8 cellular contexts compared by ENCODE assay signal in the genomic region with DNA sequence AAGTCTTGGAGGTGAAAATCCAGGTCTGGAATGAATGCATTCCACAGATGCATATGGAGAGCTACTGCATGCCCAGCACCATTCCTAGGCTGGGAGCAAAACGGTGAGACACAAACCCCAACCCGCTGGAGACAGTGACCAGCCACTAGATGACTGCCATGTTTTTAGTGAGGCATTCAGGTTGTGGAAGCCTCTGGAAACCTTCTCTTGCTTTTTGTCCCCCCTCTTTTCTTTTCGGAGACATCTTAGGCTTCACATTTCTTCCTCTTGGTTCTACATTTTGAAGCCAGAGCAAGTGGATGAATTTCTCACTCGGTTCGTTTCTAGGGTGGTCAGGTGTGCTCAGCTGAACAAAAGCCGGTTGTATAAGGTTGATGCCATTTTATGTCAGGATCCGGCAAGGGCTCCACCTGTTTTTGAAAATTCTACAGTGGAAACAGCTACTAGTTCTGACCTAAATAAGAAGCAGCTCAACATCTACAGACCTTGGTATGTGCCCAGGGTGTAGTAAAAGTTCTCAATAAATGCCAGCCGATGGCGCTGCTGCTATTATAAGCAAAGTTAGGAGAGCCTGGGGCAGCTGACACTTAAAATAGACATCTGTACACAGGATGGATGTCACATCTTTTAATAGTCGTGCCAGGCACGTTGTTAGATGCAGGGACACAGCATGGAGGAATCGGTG. TPM values are rescaled to one million over a fixed set of nuclear protein-coding genes. Genes with fewer than 3 reads are reported as not detected.
DNase-seq lines count a peak whose midpoint lies in the region; ATAC-seq and TF ChIP-seq lines count a peak whose summit lies in the region.

No MANE protein-coding gene starts in this region.

- H3K27me3 ChIP-seq in SK-N-SH (ENCODE audit: insufficient read depth) (no peaks in the 10 kb centered on the region), foreskin keratinocyte (no peaks in the 10 kb centered on the region), ovary (no peaks in the 10 kb centered on the region)

- H3K27ac ChIP-seq in SK-N-SH (ENCODE audit: low read depth in 2 of 2, low read length in 1 of 2) = peak overlapping the region; percentile 70 to 90
- no peak overlapping the region for H3K27ac ChIP-seq in foreskin keratinocyte
- H3K27ac ChIP-seq in ovary = peak overlapping the region; percentile 5 to 30

- H3K4me1 ChIP-seq in SK-N-SH (ENCODE audit: control insufficient read depth in 1 of 2, insufficient read depth in 2 of 2, low read depth in 1 of 2, low read length in 1 of 2) (peaks cover 5 to 26% of the 10 kb centered on the region in 2 experiments; a peak in 3 of 4 replicates), foreskin keratinocyte (no peaks in the 10 kb centered on the region), ovary (ENCODE audit: insufficient read depth) (peaks cover 13% of the 10 kb centered on the region)

- TF ChIP-seq EP300 in SK-N-SH (IDR thresholded peaks at IDR 0.05; ENCODE audit: borderline replicate concordance in 1 of 2, low read depth in 1 of 2, low read length in 1 of 2) = no peak
- TF ChIP-seq EP300 in ovary (IDR thresholded peaks at IDR 0.05) = no peak

- H3K9me3 Mint-ChIP-seq in activated B cell treated with CpG ODN at 0.5 μM for 24 hours = no peaks in the 10 kb centered on the region

- peak overlapping the region; percentile 96 for H3K4me3 Mint-ChIP-seq in activated B cell treated with CpG ODN at 0.5 μM for 24 hours

- WGBS in SK-N-SH (ENCODE audit: low lambda C conversion rate) = 60% methylated on average over 12 of the region's 12 CpGs
- WGBS in ovary, 3 donors = 51 to 60% (median 56%) methylated on average over 12 of the region's 12 CpGs

- peaks cover 16% of the 10 kb centered on the region for H3F3A ChIP-seq in SK-N-SH (replicated peaks; ENCODE audit: insufficient read depth)

- H2AFZ ChIP-seq in SK-N-SH (ENCODE audit: low read depth) = peak overlapping the region; percentile 79

- H3K4me3 ChIP-seq in SK-N-SH (ENCODE audit: low read depth in 2 of 2, low read length in 1 of 2) (peak overlapping the region; percentile 59 to 62), ovary (no peak overlapping the region)

- peaks cover 13% of the 10 kb centered on the region for H3K36me3 Mint-ChIP-seq in activated B cell treated with CpG ODN at 0.5 μM for 24 hours (ENCODE audit: low read depth)

- intact Hi-C loops in activated B cell treated with CpG ODN at 0.5 μM for 24 hours (cut with micrococcal nuclease) = loop anchor here (1.0 to 10.0 kb wide), 7 partner anchors 13 to 1940 kb away; a partner anchor contains a TSS
- intact Hi-C loops in ovary (cut with DNase I) = loop anchor here in 1 of 4 donors (2.0 to 10.0 kb wide), 2 partner anchors 223 to 353 kb away; a partner anchor contains a TSS

- no peak; the same call in 1 of the 2 replicates for TF ChIP-seq CTCF in SK-N-SH (IDR thresholded peaks at IDR 0.05)
- no peak for TF ChIP-seq CTCF in activated B cell treated with CpG ODN at 0.5 μM for 24 hours (IDR thresholded peaks at IDR 0.05)
- peak; percentile 47 for TF ChIP-seq CTCF in foreskin keratinocyte (conservative IDR thresholded peaks at IDR 0.05)
- no peak for TF ChIP-seq CTCF in ovary (IDR thresholded peaks at IDR 0.05)

- CTCF ChIA-PET in SK-N-SH (lab: Yijun Ruan, JAX) = interaction anchor here (0.6 to 7.4 kb wide), 22 partner anchors 13 to 1642 kb away, joined by 3 to 65 read pairs (median 3); a partner anchor contains a TSS
- CTCF ChIA-PET in activated B cell treated with CpG ODN at 0.5 μM for 24 hours (lab: Charles Lee) = interaction anchor here (0.9 to 1.4 kb wide), 6 partner anchors 13 to 611 kb away, joined by 3 to 7 read pairs (median 4); a partner anchor contains a TSS

- no peaks in the 10 kb centered on the region for H4K20me1 ChIP-seq in SK-N-SH (ENCODE audit: insufficient read depth)

- H3K9ac ChIP-seq in SK-N-SH = peak overlapping the region; percentile 57; the same call in 1 of the 2 replicates

- H3K27me3 Mint-ChIP-seq in activated B cell treated with CpG ODN at 0.5 μM for 24 hours = no peaks in the 10 kb centered on the region

- DNase-seq in SK-N-SH = no peak
- DNase-seq in NCI-H1417 (lab: John Stamatoyannopoulos, UW) = peak; percentile 42 to 77 (median 68)
- no peak for DNase-seq in activated B cell treated with CpG ODN at 0.5 μM for 24 hours
- peak in 1 of 2 donors; percentile 26 for DNase-seq in foreskin keratinocyte
- DNase-seq in ovary = peak in 1 of 5 donors; percentile 32
- no peak for DNase-seq in T1000 (lab: John Stamatoyannopoulos, UW)
- no peak for DNase-seq in germinal center (ENCODE audit: low spot score)

- peak overlapping the region; percentile 95 for H3K27ac Mint-ChIP-seq in activated B cell treated with CpG ODN at 0.5 μM for 24 hours

- peaks cover 63% of the 10 kb centered on the region for H3K4me1 Mint-ChIP-seq in activated B cell treated with CpG ODN at 0.5 μM for 24 hours

- peak overlapping the region; percentile 83 for H3K4me2 ChIP-seq in SK-N-SH

- POLR2A ChIA-PET in SK-N-SH (lab: Yijun Ruan, JAX) = interaction anchor here (0.7 kb wide), 1 partner anchor 127 kb away, joined by 3 read pairs; no protein-coding TSS in a partner anchor
- POLR2A ChIA-PET in activated B cell treated with CpG ODN at 0.5 μM for 24 hours (lab: Charles Lee) = interaction anchor here (0.6 to 4.5 kb wide), 9 partner anchors 13 to 1016 kb away, joined by 3 to 28 read pairs (median 3); a partner anchor contains a TSS

- H3K9me2 ChIP-seq in SK-N-SH = no peaks in the 10 kb centered on the region

- TF ChIP-seq RAD21 in SK-N-SH (IDR thresholded peaks at IDR 0.05; ENCODE audit: low read length) = no peak

- peaks cover 12% of the 10 kb centered on the region for H3K79me2 ChIP-seq in SK-N-SH (ENCODE audit: insufficient read depth)

- ATAC-seq in SK-N-SH treated with all-trans-retinoic acid at 6 μM for 48 hours (no peak), activated B cell treated with CpG ODN at 0.5 μM for 24 hours (ENCODE audit: low read depth) (no peak), foreskin keratinocyte (no peak)

- TF ChIP-seq POLR2A in ovary (IDR thresholded peaks at IDR 0.05) = no peak

- no peaks in the 10 kb centered on the region for H3K9me3 ChIP-seq in SK-N-SH
- H3K9me3 ChIP-seq in ovary = no peaks in the 10 kb centered on the region

- H3K36me3 ChIP-seq in SK-N-SH (replicated peaks in 1 of 2; ENCODE audit: control insufficient read depth in 1 of 2, insufficient read depth in 2 of 2, low read length in 1 of 2) (peaks cover 0 to 3% of the 10 kb centered on the region in 2 experiments), ovary (no peaks in the 10 kb centered on the region)

TF ChIP-seq in SK-N-SH, 30 proteins besides CTCF, POLR2A, EP300 and RAD21:
- TF ChIP-seq YY1 (IDR thresholded peaks at IDR 0.05; ENCODE audit: low read depth) (peak; percentile 42; the same call in 1 of the 2 replicates), POLR2AphosphoS5 (IDR thresholded peaks at IDR 0.05; ENCODE audit: low read depth, low read length) (no peak)

TF ChIP-seq in SK-N-SH treated with all-trans-retinoic acid at 6 μM for 48 hours, 23 proteins besides CTCF, POLR2A, EP300 and RAD21 (continues in another document):
- no peak for TF ChIP-seq TOX (CRISPR knock-in tag; IDR thresholded peaks at IDR 0.05; ENCODE audit: borderline replicate concordance)
- no peak for TF ChIP-seq SNAI2 (CRISPR knock-in tag; IDR thresholded peaks at IDR 0.05)
- TF ChIP-seq BACH2 (CRISPR knock-in tag; IDR thresholded peaks at IDR 0.05; ENCODE audit: borderline replicate concordance) = no peak
- no peak for TF ChIP-seq ZC3H10 (CRISPR knock-in tag; IDR thresholded peaks at IDR 0.05)
- no peak for TF ChIP-seq CSDC2 (CRISPR knock-in tag; IDR thresholded peaks at IDR 0.05)
- TF ChIP-seq GLIS3 (CRISPR knock-in tag; IDR thresholded peaks at IDR 0.05) = no peak
- TF ChIP-seq, protein P1, sequence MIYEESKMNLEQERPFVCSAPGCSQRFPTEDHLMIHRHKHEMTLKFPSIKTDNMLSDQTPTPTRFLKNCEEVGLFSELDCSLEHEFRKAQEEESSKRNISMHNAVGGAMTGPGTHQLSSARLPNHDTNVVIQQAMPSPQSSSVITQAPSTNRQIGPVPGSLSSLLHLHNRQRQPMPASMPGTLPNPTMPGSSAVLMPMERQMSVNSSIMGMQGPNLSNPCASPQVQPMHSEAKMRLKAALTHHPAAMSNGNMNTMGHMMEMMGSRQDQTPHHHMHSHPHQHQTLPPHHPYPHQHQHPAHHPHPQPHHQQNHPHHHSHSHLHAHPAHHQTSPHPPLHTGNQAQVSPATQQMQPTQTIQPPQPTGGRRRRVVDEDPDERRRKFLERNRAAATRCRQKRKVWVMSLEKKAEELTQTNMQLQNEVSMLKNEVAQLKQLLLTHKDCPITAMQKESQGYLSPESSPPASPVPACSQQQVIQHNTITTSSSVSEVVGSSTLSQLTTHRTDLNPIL (CRISPR knock-in tag; IDR thresholded peaks at IDR 0.05; ENCODE audit: low read depth) = no peak

RNA-seq across cellular contexts. Expression of a gene that starts 1.8 kb away (rescaled TPM):
- polyA plus RNA-seq in SK-N-SH (2012; rRNA removed) = 15.4 and 19.4 TPM in 2 replicates
- 8.8 and 9.0 TPM in 2 replicates for polyA plus RNA-seq in SK-N-SH (2012; cell fraction: cytosol; rRNA removed)
- polyA plus RNA-seq in SK-N-SH (2012; cell fraction: nucleus; rRNA removed) = 66.8 and 82.7 TPM in 2 replicates
- 17.1 and 17.6 TPM in 2 replicates for total RNA-seq in activated B cell treated with CpG ODN at 0.5 μM for 24 hours
- 8.0 and 10.2 TPM in 2 replicates for total RNA-seq in foreskin keratinocyte
- polyA plus RNA-seq in foreskin keratinocyte = 6.5 and 7.4 TPM in 2 replicates
- 10 to 100 TPM in 6 of 7 donors, 1 to 10 TPM in 1; 9.8 to 14.9 (median 12.6) TPM for total RNA-seq in ovary
- polyA plus RNA-seq in ovary = 10 to 100 TPM in 1 of 2 donors, 1 to 10 TPM in 1; 6.4 to 11.2 TPM

RNA-seq across cellular contexts. Expression of a gene that starts 12.7 kb away (rescaled TPM):
- polyA plus RNA-seq in SK-N-SH (2012; rRNA removed) (13.3 and 15.2 TPM in 2 replicates), foreskin keratinocyte (20.1 and 27.6 TPM in 2 replicates), ovary (10 to 100 TPM; 20.0 to 23.8 TPM)
- polyA plus RNA-seq in SK-N-SH (2012; cell fraction: cytosol; rRNA removed) = 5.1 and 6.0 TPM in 2 replicates
- polyA plus RNA-seq in SK-N-SH (2012; cell fraction: nucleus; rRNA removed) = 83.8 and 120 TPM in 2 replicates
- total RNA-seq in activated B cell treated with CpG ODN at 0.5 μM for 24 hours (1.8 and 3.1 TPM in 2 replicates), foreskin keratinocyte (22.1 and 28.9 TPM in 2 replicates), ovary (10 to 100 TPM; 21.8 to 51.1 (median 24.0) TPM)

RNA-seq across cellular contexts. Expression of a gene that starts 45.0 kb away (rescaled TPM):
- polyA plus RNA-seq in SK-N-SH (2012; rRNA removed) (50.4 and 59.3 TPM in 2 replicates), foreskin keratinocyte (52.8 and 55.3 TPM in 2 replicates), ovary (10 to 100 TPM; 28.4 to 59.9 TPM)
- 58.8 and 59.2 TPM in 2 replicates for polyA plus RNA-seq in SK-N-SH (2012; cell fraction: cytosol; rRNA removed)
- 29.1 and 36.3 TPM in 2 replicates for polyA plus RNA-seq in SK-N-SH (2012; cell fraction: nucleus; rRNA removed)
- total RNA-seq in activated B cell treated with CpG ODN at 0.5 μM for 24 hours (48.6 and 57.5 TPM in 2 replicates), foreskin keratinocyte (44.0 and 44.8 TPM in 2 replicates), ovary (10 to 100 TPM; 14.6 to 36.8 (median 26.6) TPM)

RNA-seq across cellular contexts. Expression of a gene that starts 45.0 kb away (rescaled TPM):
- polyA plus RNA-seq in SK-N-SH (2012; rRNA removed) (6.9 and 8.1 TPM in 2 replicates), foreskin keratinocyte (3.3 and 3.4 TPM in 2 replicates), ovary (10 to 100 TPM in 1 of 2 donors, 1 to 10 TPM in 1; 8.6 to 12.7 TPM)
- polyA plus RNA-seq in SK-N-SH (2012; cell fraction: cytosol; rRNA removed) = 4.9 and 6.1 TPM in 2 replicates
- 11.5 and 15.5 TPM in 2 replicates for polyA plus RNA-seq in SK-N-SH (2012; cell fraction: nucleus; rRNA removed)
- total RNA-seq in activated B cell treated with CpG ODN at 0.5 μM for 24 hours (9.9 and 11.8 TPM in 2 replicates), foreskin keratinocyte (10.4 and 10.6 TPM in 2 replicates), ovary (10 to 100 TPM; 13.6 to 29.3 (median 26.1) TPM)

Comparison
In these comparisons a context has a peak if more than half of its experiments do, and no peak if none do; other contexts are left out.
1. DNase-seq: peak in NCI-H1417 (3 of 3); none in SK-N-SH (single experiment), activated B cell treated with CpG ODN at 0.5 μM for 24 hours (single experiment), T1000 (single experiment) and germinal center (single experiment).